Comparison of ENCODE assay signal across 15 cellular contexts in the genomic region with DNA sequence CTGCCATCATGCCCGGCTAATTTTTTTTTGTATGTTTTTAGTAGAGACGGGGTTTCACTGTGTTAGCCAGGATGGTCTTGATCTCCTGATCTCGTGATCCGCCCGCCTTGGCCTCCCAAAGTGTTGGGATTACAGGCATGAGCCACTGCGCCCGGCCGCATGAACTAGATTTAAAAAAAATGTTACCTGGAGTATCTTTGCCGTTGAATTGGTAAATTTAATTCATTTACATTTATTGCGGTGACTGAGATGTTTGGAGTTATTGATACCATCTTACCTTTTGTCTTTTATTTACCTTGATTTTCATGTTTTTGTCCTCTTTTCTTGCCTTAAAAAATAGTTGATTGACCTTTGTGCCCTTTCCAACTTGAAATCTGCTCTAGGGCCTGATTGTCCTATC. TPM values are rescaled to one million over a fixed set of nuclear protein-coding genes. Genes with fewer than 3 reads are reported as not detected.
"Had no signal": no experiment of that assay in that cellular context is flagged by ENCODE, and none has a peak within 500 bp of the region (broad histone marks: within the 10 kb centered on the region; RNA-seq: fewer than 3 reads in every experiment).

No MANE protein-coding gene starts in this region.

RNA-seq across cellular contexts. Expression of gene CHRM1, which starts 24.4 kb away (rescaled TPM):
- total RNA-seq: subcutaneous adipose tissue, thoracic aorta, thyroid gland, tibial nerve, ureter, vagina had no signal

RNA-seq across cellular contexts. Expression of gene SLC22A6, which starts 39.2 kb away (rescaled TPM):
- total RNA-seq: stomach, subcutaneous adipose tissue, suprapubic skin, testis, thoracic aorta, thyroid gland, tibial nerve, transverse colon, upper lobe of left lung, upper lobe of right lung, ureter, urinary bladder, uterus, vagina had no signal
- polyA plus RNA-seq: stomach, thymus, urinary bladder had no signal
